Comparison of ENCODE assay signal across 19 cellular contexts in the genomic region with DNA sequence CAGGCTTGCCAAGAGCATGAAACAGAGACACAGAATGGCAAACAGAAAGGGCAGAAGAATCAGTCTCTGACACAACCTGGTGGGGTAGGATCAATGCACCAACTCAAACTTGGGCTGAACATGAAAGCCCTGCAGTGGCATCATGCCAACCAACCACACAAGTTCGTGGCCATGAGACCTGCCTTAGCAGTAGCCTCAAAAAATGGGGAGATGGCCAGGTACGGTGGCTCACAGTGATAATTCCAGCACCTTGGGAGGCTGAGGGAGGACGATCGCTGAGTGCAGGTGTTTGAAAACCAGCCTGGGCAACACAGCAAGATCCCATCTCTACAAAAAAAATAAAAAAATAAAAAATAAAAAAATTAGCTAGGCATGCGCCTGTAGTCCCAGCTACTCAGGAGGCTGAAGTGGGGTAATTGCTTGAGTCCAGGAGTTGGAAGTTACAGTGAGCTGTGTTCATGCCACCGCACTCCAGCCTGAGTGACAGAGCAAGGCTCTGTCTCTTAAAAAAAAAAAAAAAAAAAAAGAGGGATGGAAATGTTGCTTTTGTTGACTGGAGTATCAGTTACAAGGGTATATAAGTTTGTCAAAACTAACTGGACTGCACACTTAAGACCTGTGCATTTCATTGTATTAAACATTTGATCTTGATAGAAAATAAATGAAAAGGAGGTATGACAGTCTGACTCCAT.
"Had no signal": no experiment of that assay in that cellular context is flagged by ENCODE, and none has a peak within 500 bp of the region (broad histone marks: within the 10 kb centered on the region; RNA-seq: fewer than 3 reads in every experiment).

No MANE protein-coding gene starts in this region.

- H3K36me3 ChIP-seq: prostate gland, suprapubic skin, transverse colon, vagina had no signal

- H3K9me3 ChIP-seq: prostate gland, suprapubic skin, transverse colon, vagina had no signal

- H3K27ac ChIP-seq: epithelial cell of prostate, foreskin keratinocyte, suprapubic skin, vagina had no signal

- DNase-seq: activated CD4-positive, alpha-beta T cell treated with anti-CD3 and anti-CD28 coated beads for 48 hours; activated CD4-positive, CD25-positive, alpha-beta regulatory T cell; activated CD8-positive, alpha-beta T cell treated with anti-CD3 and anti-CD28 coated beads, Interleukin-2, amount 10 ng/mL, durations not matched to agents 7 days and 5 days; activated T-cell treated with anti-CD3 and anti-CD28 coated beads, Interleukin-2, amount 50 U/mL, for 24 hours; amniotic stem cell; effector memory CD8-positive, alpha-beta T cell; foreskin keratinocyte; islet precursor cell; midbrain; small intestine; stimulated activated CD4-positive, alpha-beta T cell treated with anti-CD3 and anti-CD28 coated beads, Interleukin-4, amount 100 ng/mL, for 1 hour; stimulated activated naive CD8-positive, alpha-beta T cell treated with anti-CD3 and anti-CD28 coated beads, Interleukin-15, amount 100 ng/mL, for 72 hours; transverse colon had no signal

- H3K27ac Mint-ChIP-seq: activated CD8-positive, alpha-beta T cell treated with anti-CD3 and anti-CD28 coated beads, Interleukin-2, amount 10 ng/mL, durations not matched to agents 7 days and 5 days; activated naive CD4-positive, alpha-beta T cell treated with anti-CD3 and anti-CD28 coated beads, Interleukin-2, amount 50 U/mL, for 72 hours; activated T-cell treated with anti-CD3 and anti-CD28 coated beads, Interleukin-2, amount 50 U/mL, for 24 hours; T-helper 2 cell treated with Interferon-gamma antibody and Interleukin-4, amounts not matched to agents 5 μg/mL and 100 μg/mL, for 36 hours had no signal

- H3K4me3 Mint-ChIP-seq: activated CD8-positive, alpha-beta T cell treated with anti-CD3 and anti-CD28 coated beads, Interleukin-2, amount 10 ng/mL, durations not matched to agents 7 days and 5 days; activated T-cell treated with anti-CD3 and anti-CD28 coated beads, Interleukin-2, amount 50 U/mL, for 24 hours; effector memory CD8-positive, alpha-beta T cell; stimulated activated naive CD8-positive, alpha-beta T cell treated with anti-CD3 and anti-CD28 coated beads, Interleukin-15, amount 100 ng/mL, for 72 hours; T-helper 2 cell treated with Interferon-gamma antibody and Interleukin-4, amounts not matched to agents 5 μg/mL and 100 μg/mL, for 36 hours had no signal

- H3K4me3 ChIP-seq: prostate gland, suprapubic skin, transverse colon, vagina had no signal

- H3K9me3 Mint-ChIP-seq: activated naive CD4-positive, alpha-beta T cell treated with anti-CD3 and anti-CD28 coated beads, Interleukin-2, amount 50 U/mL, for 72 hours; activated T-cell treated with anti-CD3 and anti-CD28 coated beads, Interleukin-2, amount 50 U/mL, for 24 hours; effector memory CD8-positive, alpha-beta T cell; stimulated activated naive CD8-positive, alpha-beta T cell treated with anti-CD3 and anti-CD28 coated beads, Interleukin-15, amount 100 ng/mL, for 72 hours; T-helper 2 cell treated with Interferon-gamma antibody and Interleukin-4, amounts not matched to agents 5 μg/mL and 100 μg/mL, for 36 hours had no signal

- H3K27me3 Mint-ChIP-seq: activated T-cell treated with anti-CD3 and anti-CD28 coated beads, Interleukin-2, amount 50 U/mL, for 24 hours; effector memory CD8-positive, alpha-beta T cell; stimulated activated naive CD8-positive, alpha-beta T cell treated with anti-CD3 and anti-CD28 coated beads, Interleukin-15, amount 100 ng/mL, for 72 hours had no signal

- H3K27me3 ChIP-seq: foreskin keratinocyte, suprapubic skin, transverse colon, vagina had no signal
